In genomic region chr7:115478426-115478825, GRCh38 we compare ENCODE assay signal across 1 cellular context.
TF ChIP-seq lines count a peak whose summit lies in the region.

No MANE protein-coding gene starts in this region.

TF ChIP-seq in GM23338, 12 proteins besides CTCF, POLR2A, EP300 and RAD21 (continued from another document):
- no peak for TF ChIP-seq REST (IDR thresholded peaks at IDR 0.05; ENCODE audit: unreplicated experiment)
- no peak for TF ChIP-seq ZNF114 (CRISPR knock-in tag; IDR thresholded peaks at IDR 0.05)
- no peak for TF ChIP-seq STAT1 (IDR thresholded peaks at IDR 0.05; ENCODE audit: unreplicated experiment)
- TF ChIP-seq EZH2phosphoT487 (IDR thresholded peaks at IDR 0.05; ENCODE audit: unreplicated experiment), result no peak
- no peak for TF ChIP-seq NANOG (IDR thresholded peaks at IDR 0.05; ENCODE audit: borderline replicate concordance)
- TF ChIP-seq JUNB (IDR thresholded peaks at IDR 0.05; ENCODE audit: unreplicated experiment), result no peak
- no peak for TF ChIP-seq ZNF331 (CRISPR knock-in tag; IDR thresholded peaks at IDR 0.05; ENCODE audit: low read depth)
- no peak for TF ChIP-seq EZH2 (IDR thresholded peaks at IDR 0.05; ENCODE audit: low read depth, unreplicated experiment)
- no peak for TF ChIP-seq ETS1 (IDR thresholded peaks at IDR 0.05)
TF ChIP-seq in GM23338: peak in this region for 0.
